In the genomic region with DNA sequence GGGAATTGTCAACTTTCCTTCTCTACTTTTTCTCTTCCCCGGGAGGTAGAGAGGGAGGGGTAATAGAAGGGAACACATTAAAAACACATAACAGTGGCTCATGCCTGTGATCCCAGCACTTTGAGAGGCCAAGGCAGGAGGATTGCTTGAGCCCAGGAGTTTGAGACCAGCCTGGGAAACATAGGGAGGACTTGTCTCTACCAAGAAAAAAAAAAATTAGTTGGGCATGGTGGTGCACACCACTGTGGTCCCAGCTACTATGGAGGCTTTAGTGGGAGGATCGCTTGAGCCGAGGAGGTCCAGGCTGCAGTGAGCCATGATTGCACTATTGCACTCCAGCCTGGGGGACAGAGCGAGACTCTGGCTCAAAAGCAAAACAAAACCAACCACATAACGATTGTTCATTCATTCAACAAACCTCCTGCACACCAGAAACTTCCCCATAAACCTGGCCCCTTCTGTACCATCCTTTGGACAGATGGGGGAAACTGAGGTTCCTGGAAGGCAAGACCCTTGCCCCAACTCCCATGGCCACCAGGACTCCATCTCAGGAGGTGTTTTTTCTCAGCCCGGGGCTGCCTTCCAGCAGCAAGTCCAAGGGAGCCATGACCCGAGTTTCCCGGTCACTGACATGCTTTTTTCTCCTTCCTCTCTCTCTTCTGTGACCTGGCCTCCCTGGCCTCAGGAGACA, we compare ENCODE assay signal across 11 cellular contexts. TPM values are rescaled to one million over a fixed set of nuclear protein-coding genes. Genes with fewer than 3 reads are reported as not detected.
A peak's percentile ranks its signal among the peaks of the same experiment; 100 is the strongest.
DNase-seq lines count a peak whose midpoint lies in the region; ATAC-seq, FAIRE-seq and TF ChIP-seq lines count a peak whose summit lies in the region.
"Had no signal": no experiment of that assay in that cellular context is flagged by ENCODE, and none has a peak within 500 bp of the region (broad histone marks: within the 10 kb centered on the region; RNA-seq: fewer than 3 reads in every experiment).

No MANE protein-coding gene starts in this region.

- intact Hi-C loops in CD14-positive monocyte (cut with micrococcal nuclease) (no loop called here), gastrocnemius medialis (cut with DNase I; ENCODE audit: low total_unique reads) (no loop called here)
- intact Hi-C loops in dendritic cell treated with granulocyte-macrophage colony-stimulating factor and Interleukin-4, amounts not matched to agents 40 ng/mL and 50 ng/mL, for 4 days (cut with micrococcal nuclease) = no loop called here

- H3K27me3 Mint-ChIP-seq in CD14-positive monocyte (ENCODE audit: low read depth in 3 of 3) = peaks cover 76 to 94% (median 78%) of the 10 kb centered on the region in 3 donors
- peaks cover 67% of the 10 kb centered on the region for H3K27me3 Mint-ChIP-seq in dendritic cell treated with granulocyte-macrophage colony-stimulating factor and Interleukin-4, amounts not matched to agents 40 ng/mL and 50 ng/mL, for 4 days
- H3K27me3 Mint-ChIP-seq in naive thymus-derived CD8-positive, alpha-beta T cell = peaks cover 7 to 32% (median 15%) of the 10 kb centered on the region in 5 donors

- H3K9me3 Mint-ChIP-seq in CD14-positive monocyte = peaks cover 10 to 59% (median 39%) of the 10 kb centered on the region in 7 donors
- H3K9me3 Mint-ChIP-seq in dendritic cell treated with granulocyte-macrophage colony-stimulating factor and Interleukin-4, amounts not matched to agents 40 ng/mL and 50 ng/mL, for 4 days = no peaks in the 10 kb centered on the region
- no peaks in the 10 kb centered on the region for H3K9me3 Mint-ChIP-seq in naive thymus-derived CD8-positive, alpha-beta T cell

- peak overlapping the region in 5 of 7 donors; percentile 15 to 76 (median 63) for H3K27ac Mint-ChIP-seq in CD14-positive monocyte
- no peak overlapping the region for H3K27ac Mint-ChIP-seq in dendritic cell treated with granulocyte-macrophage colony-stimulating factor and Interleukin-4, amounts not matched to agents 40 ng/mL and 50 ng/mL, for 4 days
- peak overlapping the region in 8 of 10 donors; percentile 19 to 100 (median 58) for H3K27ac Mint-ChIP-seq in naive thymus-derived CD8-positive, alpha-beta T cell

- H3K9me3 ChIP-seq in HUES6 (ENCODE audit: control insufficient read depth, insufficient read depth, low read depth, low read length) = no peaks in the 10 kb centered on the region
- no peaks in the 10 kb centered on the region for H3K9me3 ChIP-seq in gastrocnemius medialis
- H3K9me3 ChIP-seq: ovary had no signal

- H3K27me3 ChIP-seq in HUES6 (ENCODE audit: control insufficient read depth, insufficient read depth, low read length) (peaks cover 17% of the 10 kb centered on the region), gastrocnemius medialis (no peaks in the 10 kb centered on the region)
- H3K27me3 ChIP-seq: ovary had no signal

- peaks cover 44% of the 10 kb centered on the region for H3K4me1 Mint-ChIP-seq in CD14-positive monocyte
- H3K4me1 Mint-ChIP-seq in dendritic cell treated with granulocyte-macrophage colony-stimulating factor and Interleukin-4, amounts not matched to agents 40 ng/mL and 50 ng/mL, for 4 days (ENCODE audit: low read depth) = peaks cover 85% of the 10 kb centered on the region
- H3K4me1 Mint-ChIP-seq in naive thymus-derived CD8-positive, alpha-beta T cell = peaks cover 38 to 86% (median 51%) of the 10 kb centered on the region in 4 donors

- TF ChIP-seq CTCF in CD14-positive monocyte (IDR thresholded peaks at IDR 0.05) = no peak
- TF ChIP-seq CTCF in gastrocnemius medialis (IDR thresholded peaks at IDR 0.05 in 4 of 5, conservative IDR thresholded peaks at IDR 0.05 in 1 of 5) = no peak

- FAIRE-seq in GM12892 (lab: Jason Lieb, UNC) = no peak
- FAIRE-seq: kidney had no signal

- H3K9ac ChIP-seq in HUES6 (ENCODE audit: low read length) = peak overlapping the region; percentile 3

- peaks cover 28% of the 10 kb centered on the region for H3K4me1 ChIP-seq in HUES6 (ENCODE audit: control insufficient read depth, insufficient read depth, low read length)
- peaks cover 16 to 19% of the 10 kb centered on the region in 2 donors for H3K4me1 ChIP-seq in gastrocnemius medialis

- peak overlapping the region; percentile 52; the same call in 1 of the 2 replicates for H3K4me3 ChIP-seq in HUES6 (ENCODE audit: low read depth, low read length)
- no peak overlapping the region for H3K4me3 ChIP-seq in gastrocnemius medialis
- H3K4me3 ChIP-seq: ovary had no signal

- H3K4me3 Mint-ChIP-seq in CD14-positive monocyte = peak overlapping the region; percentile 99
- peak overlapping the region; percentile 27 for H3K4me3 Mint-ChIP-seq in dendritic cell treated with granulocyte-macrophage colony-stimulating factor and Interleukin-4, amounts not matched to agents 40 ng/mL and 50 ng/mL, for 4 days
- H3K4me3 Mint-ChIP-seq in naive thymus-derived CD8-positive, alpha-beta T cell = peak overlapping the region; percentile 27 to 94 (median 64)

- no peak overlapping the region for H3K27ac ChIP-seq in HUES6 (ENCODE audit: low read depth, low read length)
- H3K27ac ChIP-seq in gastrocnemius medialis = peak overlapping the region in 1 of 4 donors; percentile 27
- H3K27ac ChIP-seq: ovary had no signal

- H3K36me3 Mint-ChIP-seq in CD14-positive monocyte = peaks cover 44 to 57% of the 10 kb centered on the region in 2 donors
- H3K36me3 Mint-ChIP-seq in dendritic cell treated with granulocyte-macrophage colony-stimulating factor and Interleukin-4, amounts not matched to agents 40 ng/mL and 50 ng/mL, for 4 days (ENCODE audit: low read depth) = peaks cover 7% of the 10 kb centered on the region
- peaks cover 0 to 8% (median 3%) of the 10 kb centered on the region in 3 donors for H3K36me3 Mint-ChIP-seq in naive thymus-derived CD8-positive, alpha-beta T cell

- POLR2A ChIA-PET in naive thymus-derived CD8-positive, alpha-beta T cell (lab: Charles Lee) = no interaction called here

- no peak for ATAC-seq in naive thymus-derived CD8-positive, alpha-beta T cell
- no peak for ATAC-seq in HG03378 (IDR thresholded peaks at IDR 0.05; ENCODE audit: unreplicated experiment)
- no peak for ATAC-seq in gastrocnemius medialis

- in situ Hi-C loops in gastrocnemius medialis (cut with MboI; ENCODE audit: low sequenced_read_pairs in 4 of 4) = no loop called here

- DNase-seq in CD14-positive monocyte (ENCODE audit: low spot score) (no peak), NCI-H1694 (lab: John Stamatoyannopoulos, UW) (no peak), gastrocnemius medialis (no peak), GM12892 (ENCODE audit: insufficient read length) (no peak)
- peak in 3 of 10 donors; percentile 19 to 77 (median 24) for DNase-seq in naive thymus-derived CD8-positive, alpha-beta T cell
- DNase-seq: amniotic stem cell, kidney had no signal

- TF ChIP-seq POLR2A in gastrocnemius medialis (IDR thresholded peaks at IDR 0.05) (no peak), GM12892 (IDR thresholded peaks at IDR 0.05; ENCODE audit: low read depth, low read length) (no peak)

- no peaks in the 10 kb centered on the region for H3K36me3 ChIP-seq in HUES6 (ENCODE audit: control insufficient read depth, insufficient read depth, low read length)
- H3K36me3 ChIP-seq in gastrocnemius medialis = no peaks in the 10 kb centered on the region
- H3K36me3 ChIP-seq: ovary had no signal

RNA-seq across cellular contexts. Expression of gene FOSB, which starts 4.2 kb away (rescaled TPM):
- 10 to 100 TPM; 27.3 to 28.2 TPM for polyA plus RNA-seq in CD14-positive monocyte
- total RNA-seq in naive thymus-derived CD8-positive, alpha-beta T cell = 1 to 10 TPM; 3.5 TPM
- polyA plus RNA-seq in naive thymus-derived CD8-positive, alpha-beta T cell = 10 to 100 TPM; 10.2 to 11.4 (median 11.0) TPM
- total RNA-seq in gastrocnemius medialis = 1 to 10 TPM in 2 of 4 donors, under 1 TPM in 1, not detected in 1; 0.17 to 1.8 (median 1.6) TPM
- polyA plus RNA-seq in GM12892 (2012; ENCODE audit: missing spikeins) = 1.1 TPM

RNA-seq across cellular contexts. Expression of gene RTN2, which starts 24.8 kb away (rescaled TPM):
- 1 to 10 TPM; 1.5 to 2.7 TPM for polyA plus RNA-seq in CD14-positive monocyte
- 1 to 10 TPM; 1.0 to 1.8 TPM for total RNA-seq in naive thymus-derived CD8-positive, alpha-beta T cell
- under 1 TPM in 2 of 3 donors, not detected in 1; 0.27 to 0.41 TPM for polyA plus RNA-seq in naive thymus-derived CD8-positive, alpha-beta T cell
- 100 to 1,000 TPM in 2 of 4 donors, 10 to 100 TPM in 2; 51.8 to 140 (median 101) TPM for total RNA-seq in gastrocnemius medialis
- polyA plus RNA-seq in GM12892 (2012; ENCODE audit: missing spikeins) = 5.9 TPM

RNA-seq across cellular contexts. Expression of gene PPM1N, which starts 26.2 kb away (rescaled TPM):
- 1 to 10 TPM; 1.3 to 2.7 TPM for polyA plus RNA-seq in CD14-positive monocyte
- 10 to 100 TPM; 12.4 to 15.6 TPM for total RNA-seq in naive thymus-derived CD8-positive, alpha-beta T cell
- polyA plus RNA-seq in naive thymus-derived CD8-positive, alpha-beta T cell = 1 to 10 TPM; 7.2 to 8.7 (median 7.7) TPM
- under 1 TPM in 1 of 4 donors, not detected in 3; 0.76 TPM for total RNA-seq in gastrocnemius medialis
- polyA plus RNA-seq in GM12892 (2012; ENCODE audit: missing spikeins) = 3.5 TPM

RNA-seq across cellular contexts. Expression of gene VASP, which starts 35.3 kb away (rescaled TPM):
- 100 to 1,000 TPM; 132 to 144 TPM for polyA plus RNA-seq in CD14-positive monocyte
- total RNA-seq in naive thymus-derived CD8-positive, alpha-beta T cell = 10 to 100 TPM; 72.0 to 72.1 TPM
- polyA plus RNA-seq in naive thymus-derived CD8-positive, alpha-beta T cell = 10 to 100 TPM; 39.9 to 49.6 (median 49.0) TPM
- total RNA-seq in gastrocnemius medialis = 10 to 100 TPM; 10.2 to 18.2 (median 16.4) TPM
- 85.7 TPM for polyA plus RNA-seq in GM12892 (2012; ENCODE audit: missing spikeins)

RNA-seq across cellular contexts. Expression of gene ERCC1, which starts 48.3 kb away (rescaled TPM):
- polyA plus RNA-seq in CD14-positive monocyte = 10 to 100 TPM; 62.2 to 74.6 TPM
- 10 to 100 TPM; 59.2 to 61.0 TPM for total RNA-seq in naive thymus-derived CD8-positive, alpha-beta T cell
- 10 to 100 TPM; 32.2 to 38.6 (median 33.7) TPM for polyA plus RNA-seq in naive thymus-derived CD8-positive, alpha-beta T cell
- 100 to 1,000 TPM in 2 of 4 donors, 10 to 100 TPM in 2; 92.1 to 185 (median 103) TPM for total RNA-seq in gastrocnemius medialis
- polyA plus RNA-seq in GM12892 (2012; ENCODE audit: missing spikeins) = 39.3 TPM

Comparison
In these comparisons a context has a peak if more than half of its experiments do, and no peak if none do; other contexts are left out.
1. H3K4me3 Mint-ChIP-seq: peak in every context shown above with its lines; median percentile 99 in CD14-positive monocyte; 64 in naive thymus-derived CD8-positive, alpha-beta T cell; 27 in dendritic cell treated with granulocyte-macrophage colony-stimulating factor and Interleukin-4, amounts not matched to agents 40 ng/mL and 50 ng/mL, for 4 days.
2. RNA of gene RTN2, which starts 24.8 kb away (total RNA-seq): 51.8 to 140 TPM in gastrocnemius medialis; 1.0 to 1.8 TPM in naive thymus-derived CD8-positive, alpha-beta T cell; every median in the first group is over 10 times any median in the second.
3. RNA of gene PPM1N, which starts 26.2 kb away (total RNA-seq): 12.4 to 15.6 TPM in naive thymus-derived CD8-positive, alpha-beta T cell; 0.76 TPM in gastrocnemius medialis; every median in the first group is over 4 times any median in the second.